ENCODE assay signal across 9 cellular contexts in the genomic region with DNA sequence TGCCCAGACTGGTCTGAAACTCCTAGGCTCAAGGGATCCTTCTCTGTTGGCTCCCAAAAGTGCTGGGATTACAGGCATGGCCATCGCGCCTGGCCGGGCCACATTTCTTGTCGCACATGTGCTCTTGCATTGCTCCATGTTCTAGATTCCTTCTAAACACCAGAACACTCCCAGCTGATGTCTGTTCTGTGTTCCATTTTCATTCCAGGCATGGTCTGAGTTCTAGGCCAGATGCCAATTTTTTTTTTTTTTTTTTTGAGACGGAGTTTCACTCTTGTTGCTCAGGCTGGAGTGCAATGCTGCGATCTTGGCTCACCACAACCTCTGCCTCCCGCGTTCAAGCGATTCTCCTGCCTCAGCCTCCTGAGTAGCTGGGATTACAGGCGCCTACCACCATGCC. TPM values are rescaled to one million over a fixed set of nuclear protein-coding genes. Genes with fewer than 3 reads are reported as not detected.
"Had no signal": no experiment of that assay in that cellular context is flagged by ENCODE, and none has a peak within 500 bp of the region (broad histone marks: within the 10 kb centered on the region; RNA-seq: fewer than 3 reads in every experiment).

No MANE protein-coding gene starts in this region.

RNA-seq across cellular contexts. Expression of gene C19orf73, which starts 2.9 kb away (rescaled TPM):
- total RNA-seq: myocyte, skeletal muscle tissue, thoracic aorta, urinary bladder had no signal

RNA-seq across cellular contexts. Expression of gene HRC, which starts 33.4 kb away (rescaled TPM):
- total RNA-seq: dermis blood vessel endothelial cell; epithelial cell of proximal tubule; left lobe of liver; mammary epithelial cell; natural killer cell treated with Interleukin-12 subunit alpha and Interleukin-12 subunit beta and Interleukin-15 and Interleukin-18, amount 100 ng/mL, for 72 hours had no signal
- polyA plus RNA-seq: mammary epithelial cell had no signal

RNA-seq across cellular contexts. Expression of gene TRPM4, which starts 35.8 kb away (rescaled TPM):
- total RNA-seq: natural killer cell treated with Interleukin-12 subunit alpha and Interleukin-12 subunit beta and Interleukin-15 and Interleukin-18, amount 100 ng/mL, for 72 hours had no signal
